In genomic region chr1:236058141-236058626, GRCh38 we compare ENCODE assay signal across 1 cellular context.
TF ChIP-seq lines count a peak whose summit lies in the region.

No MANE protein-coding gene starts in this region.

TF ChIP-seq in GM23338, 12 proteins besides CTCF, POLR2A, EP300 and RAD21 (continued from another document):
- no peak for TF ChIP-seq ZNF462 (CRISPR knock-in tag; IDR thresholded peaks at IDR 0.05)
